ENCODE assay signal across 8 cellular contexts in genomic region chr4:108166441-108167315, GRCh38. TPM values are rescaled to one million over a fixed set of nuclear protein-coding genes. Genes with fewer than 3 reads are reported as not detected.
A peak's percentile ranks its signal among the peaks of the same experiment; 100 is the strongest.
DNase-seq lines count a peak whose midpoint lies in the region; ATAC-seq and TF ChIP-seq lines count a peak whose summit lies in the region.

No MANE protein-coding gene starts in this region.

- H3K27me3 Mint-ChIP-seq in MCF 10A (ENCODE audit: insufficient read depth, unreplicated experiment) = peaks cover 33% of the 10 kb centered on the region
- peaks cover 28% of the 10 kb centered on the region for H3K27me3 Mint-ChIP-seq in memory B cell
- H3K27me3 Mint-ChIP-seq in stimulated activated memory B cell treated with anti-CD40 and anti-IgM and Interleukin-4, amounts not matched to agents 10 μg/mL and 1 μg/mL and 100 μg/mL, for 72 hours = peaks cover 61% of the 10 kb centered on the region

- CTCF ChIA-PET in MCF 10A (lab: Yijun Ruan, JAX) = no interaction called here

- H3K4me3 Mint-ChIP-seq in MCF 10A (ENCODE audit: unreplicated experiment) (peak overlapping the region; percentile 85), memory B cell (peak overlapping the region; percentile 88)
- H3K4me3 Mint-ChIP-seq in stimulated activated memory B cell treated with anti-CD40 and anti-IgM and Interleukin-4, amounts not matched to agents 10 μg/mL and 1 μg/mL and 100 μg/mL, for 72 hours = peak overlapping the region; percentile 91

- TF ChIP-seq CTCF in MCF 10A (IDR thresholded peaks at IDR 0.05; ENCODE audit: unreplicated experiment) = no peak

- POLR2A ChIA-PET in MCF 10A (lab: Yijun Ruan, JAX) = interaction anchor here (1.8 kb wide), 1 partner anchor 300 kb away, joined by 5 read pairs; no protein-coding TSS in a partner anchor

- DNase-seq in ELR (ENCODE audit: low read depth) (peak; percentile 45), T-helper 9 cell (peak; percentile 30), MCF 10A (ENCODE audit: unreplicated experiment) (no peak), memory B cell (ENCODE audit: low spot score in 2 of 2) (no peak), NCI-H446 (lab: John Stamatoyannopoulos, UW) (no peak), cortex of kidney (lab: John Stamatoyannopoulos, UW) (no peak)

- H3K36me3 Mint-ChIP-seq in MCF 10A (ENCODE audit: insufficient read depth, unreplicated experiment) (no peaks in the 10 kb centered on the region), memory B cell (no peaks in the 10 kb centered on the region)
- H3K36me3 Mint-ChIP-seq in stimulated activated memory B cell treated with anti-CD40 and anti-IgM and Interleukin-4, amounts not matched to agents 10 μg/mL and 1 μg/mL and 100 μg/mL, for 72 hours = no peaks in the 10 kb centered on the region

- intact Hi-C loops in MCF 10A (cut with micrococcal nuclease) = no loop called here

- H3K9me3 Mint-ChIP-seq in MCF 10A (ENCODE audit: unreplicated experiment) (no peaks in the 10 kb centered on the region), memory B cell (no peaks in the 10 kb centered on the region)
- H3K9me3 Mint-ChIP-seq in stimulated activated memory B cell treated with anti-CD40 and anti-IgM and Interleukin-4, amounts not matched to agents 10 μg/mL and 1 μg/mL and 100 μg/mL, for 72 hours = no peaks in the 10 kb centered on the region

- BruUV-seq in MCF 10A (replicated peaks; lab: Mats Ljungman, UMichigan) = no TSS peak

- H3K4me1 Mint-ChIP-seq in MCF 10A (ENCODE audit: insufficient read depth, unreplicated experiment) (peaks cover 15% of the 10 kb centered on the region), memory B cell (peaks cover 20% of the 10 kb centered on the region)
- peaks cover 53% of the 10 kb centered on the region for H3K4me1 Mint-ChIP-seq in stimulated activated memory B cell treated with anti-CD40 and anti-IgM and Interleukin-4, amounts not matched to agents 10 μg/mL and 1 μg/mL and 100 μg/mL, for 72 hours

- no peak overlapping the region for H3K27ac Mint-ChIP-seq in MCF 10A (ENCODE audit: low read depth, unreplicated experiment)
- H3K27ac Mint-ChIP-seq in memory B cell = no peak overlapping the region
- peak overlapping the region; percentile 65 for H3K27ac Mint-ChIP-seq in stimulated activated memory B cell treated with anti-CD40 and anti-IgM and Interleukin-4, amounts not matched to agents 10 μg/mL and 1 μg/mL and 100 μg/mL, for 72 hours

- peak; percentile 45 for ATAC-seq in HG03280 (IDR thresholded peaks at IDR 0.05; ENCODE audit: unreplicated experiment)
- ATAC-seq in memory B cell (ENCODE audit: low read depth) = peak; percentile 39
- peak; percentile 49 for ATAC-seq in stimulated activated memory B cell treated with anti-CD40 and anti-IgM and Interleukin-4, amounts not matched to agents 10 μg/mL and 1 μg/mL and 100 μg/mL, for 72 hours

RNA-seq across cellular contexts. Expression of gene LEF1, which starts 2.1 kb away (rescaled TPM):
- total RNA-seq in MCF 10A (2022) = 2.0 and 3.0 TPM in 2 replicates

Comparison
In these comparisons a context has a peak if more than half of its experiments do, and no peak if none do; other contexts are left out.
1. DNase-seq: peak in ELR (single experiment) and T-helper 9 cell (single experiment); none in MCF 10A (single experiment), memory B cell (0 of 2), NCI-H446 (0 of 2) and cortex of kidney (single experiment).
2. Peak in every context shown above with its lines, with median percentiles within 50 percentile points of each other: ATAC-seq and H3K4me3 Mint-ChIP-seq.